ENCODE assay signal across 1 cellular context in genomic region chr10:92845926-92846325, GRCh38.
TF ChIP-seq lines count a peak whose summit lies in the region.

No MANE protein-coding gene starts in this region.

TF ChIP-seq in WTC11, 78 proteins besides CTCF, POLR2A, EP300 and RAD21 (continued from another document):
- TF ChIP-seq ATF6 (CRISPR knock-in tag; IDR thresholded peaks at IDR 0.05) (no peak), TCF7 (CRISPR knock-in tag; IDR thresholded peaks at IDR 0.05; ENCODE audit: low read depth) (no peak), JUN (CRISPR knock-in tag; IDR thresholded peaks at IDR 0.05) (no peak), FOXJ3 (CRISPR knock-in tag; IDR thresholded peaks at IDR 0.05; ENCODE audit: borderline replicate concordance) (no peak), CBFB (CRISPR knock-in tag; IDR thresholded peaks at IDR 0.05; ENCODE audit: low read depth) (no peak)
